In the genomic region with DNA sequence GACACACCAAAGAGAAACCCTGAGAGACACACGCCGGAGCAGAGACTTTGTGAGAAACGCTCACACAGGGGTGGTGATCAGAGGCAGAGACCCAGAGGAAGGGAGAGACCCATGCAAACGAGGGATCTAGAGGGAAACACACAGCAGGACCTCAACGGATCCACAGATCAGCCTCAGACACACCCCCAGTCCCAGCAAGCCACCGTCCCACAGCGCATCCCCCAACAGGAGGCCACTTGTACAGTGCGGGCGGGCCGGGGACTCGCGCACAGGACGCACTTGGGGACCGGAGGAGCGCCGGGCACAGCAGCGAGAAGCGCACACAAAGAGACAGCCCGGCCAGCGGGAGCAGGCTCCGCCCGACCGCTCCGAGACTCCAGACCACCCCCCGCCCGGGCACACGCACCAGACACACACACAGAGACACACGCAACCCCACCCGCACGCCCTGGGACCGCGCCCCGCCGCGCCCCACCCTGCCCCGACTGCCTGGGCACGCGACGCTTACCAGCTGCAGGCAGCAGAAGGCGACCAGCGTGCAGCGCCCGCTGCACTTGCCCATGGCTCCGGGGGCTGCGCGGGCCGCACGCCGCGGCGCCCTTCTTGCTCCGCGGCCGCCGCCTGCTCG, we compare ENCODE assay signal across 8 cellular contexts. TPM values are rescaled to one million over a fixed set of nuclear protein-coding genes. Genes with fewer than 3 reads are reported as not detected.
A peak's percentile ranks its signal among the peaks of the same experiment; 100 is the strongest.
DNase-seq lines count a peak whose midpoint lies in the region; ATAC-seq and TF ChIP-seq lines count a peak whose summit lies in the region.

No MANE protein-coding gene starts in this region.

- H2AK5ac ChIP-seq in trophoblast cell (ENCODE audit: low read length) = no peak overlapping the region

- H3K9ac ChIP-seq in fibroblast of lung (ENCODE audit: insufficient read depth, low read length) (no peak overlapping the region), trophoblast cell (ENCODE audit: low read length) (no peak overlapping the region)

- H2BK5ac ChIP-seq in trophoblast cell (ENCODE audit: low read depth, low read length, poor library complexity) = no peak overlapping the region

- H3K18ac ChIP-seq in trophoblast cell (ENCODE audit: low read length) = peak overlapping the region; percentile 21

- no peaks in the 10 kb centered on the region for H3K79me2 ChIP-seq in fibroblast of lung (ENCODE audit: control insufficient read depth, insufficient read depth, low read length)
- no peaks in the 10 kb centered on the region for H3K79me2 ChIP-seq in trophoblast cell (ENCODE audit: control insufficient read depth, insufficient read depth, low read length, poor library complexity)

- H3K4me2 ChIP-seq in fibroblast of lung (ENCODE audit: extremely low read depth, insufficient read depth, low read length) (peak overlapping the region; percentile 72), trophoblast cell (ENCODE audit: low read length) (peak overlapping the region; percentile 93)

- H3K4me1 ChIP-seq in RWPE2 (ENCODE audit: insufficient read depth, poor library complexity, severe bottlenecking) = no peaks in the 10 kb centered on the region
- H3K4me1 ChIP-seq in fibroblast of lung (ENCODE audit: control insufficient read depth, extremely low read depth, insufficient read depth, low read length) = no peaks in the 10 kb centered on the region
- H3K4me1 ChIP-seq in trophoblast cell (ENCODE audit: control insufficient read depth in 1 of 2, insufficient read depth in 2 of 2, low read length in 2 of 2) = peaks cover 1 to 11% of the 10 kb centered on the region in 2 experiments

- H3K4ac ChIP-seq in trophoblast cell (ENCODE audit: low read depth, low read length) = no peak overlapping the region

- H4K91ac ChIP-seq in trophoblast cell (ENCODE audit: low read depth, low read length) = no peak overlapping the region

- TF ChIP-seq CTCF in RWPE2 (IDR thresholded peaks at IDR 0.05; ENCODE audit: poor library complexity, severe bottlenecking) (no peak), fibroblast of lung (conservative IDR thresholded peaks at IDR 0.05 in 1 of 2, IDR thresholded peaks at IDR 0.05 in 1 of 2; ENCODE audit: low read depth in 1 of 2, low read length in 2 of 2) (no peak)

- no peak overlapping the region for H2BK12ac ChIP-seq in trophoblast cell (ENCODE audit: low read length)

- no peaks in the 10 kb centered on the region for H3K79me1 ChIP-seq in trophoblast cell (ENCODE audit: low read length)

- peak; percentile 59 for DNase-seq in NCI-H748 (lab: John Stamatoyannopoulos, UW; ENCODE audit: unreplicated experiment)
- no peak for DNase-seq in NCI-H748 treated with DMSO at 0.1 percent for 48 hours (lab: John Stamatoyannopoulos, UW)
- DNase-seq in RWPE2 (ENCODE audit: low spot score) = no peak
- peak; percentile 14 to 22 for DNase-seq in fibroblast of lung (ENCODE audit: low read depth in 2 of 2)
- peak in 1 of 2 donors; percentile 7 for DNase-seq in trophoblast cell
- DNase-seq in middle frontal gyrus (ENCODE audit: extremely low spot score, low spot score) = no peak

- H4K20me1 ChIP-seq in fibroblast of lung (ENCODE audit: control insufficient read depth, extremely low read depth, insufficient read depth, low read length) = no peaks in the 10 kb centered on the region

- H3K23ac ChIP-seq in trophoblast cell (ENCODE audit: low read length) = no peak overlapping the region

- H3K4me3 ChIP-seq in RWPE2 (ENCODE audit: severe bottlenecking) (peak overlapping the region; percentile 35), fibroblast of lung (replicated peaks in 1 of 4; ENCODE audit: control extremely low read depth in 1 of 4, insufficient read depth in 1 of 4, low read depth in 3 of 4, low read length in 4 of 4) (peak overlapping the region in 3 of 4 experiments; percentile 4 to 27 (median 14)), trophoblast cell (ENCODE audit: low read depth, low read length) (peak overlapping the region; percentile 72)

- no peaks in the 10 kb centered on the region for H3K36me3 ChIP-seq in RWPE2 (ENCODE audit: low read depth)
- H3K36me3 ChIP-seq in fibroblast of lung (ENCODE audit: control insufficient read depth, insufficient read depth, low read length) = no peaks in the 10 kb centered on the region
- no peaks in the 10 kb centered on the region for H3K36me3 ChIP-seq in trophoblast cell (ENCODE audit: control insufficient read depth in 1 of 2, insufficient read depth in 2 of 2, low read length in 2 of 2)

- H3K9me3 ChIP-seq in RWPE2 (ENCODE audit: severe bottlenecking) (no peaks in the 10 kb centered on the region), fibroblast of lung (ENCODE audit: control insufficient read depth, insufficient read depth, low read depth, low read length) (no peaks in the 10 kb centered on the region), trophoblast cell (ENCODE audit: insufficient read depth, low read depth, low read length) (peaks cover 3% of the 10 kb centered on the region)

- H2AFZ ChIP-seq in fibroblast of lung (ENCODE audit: low read length) (no peak overlapping the region), trophoblast cell (ENCODE audit: insufficient read depth, low read length, poor library complexity) (peak overlapping the region; percentile 62)

- H2BK120ac ChIP-seq in trophoblast cell (ENCODE audit: insufficient read depth, low read length, poor library complexity) = no peak overlapping the region

- peak; percentile 45 for ATAC-seq in RWPE2 (ENCODE audit: low read depth)
- no peak for ATAC-seq in HG03039 (IDR thresholded peaks at IDR 0.05; ENCODE audit: unreplicated experiment)
- ATAC-seq in HG02642 (IDR thresholded peaks at IDR 0.05; ENCODE audit: poor library complexity, unreplicated experiment) = no peak

- H3K14ac ChIP-seq in trophoblast cell (ENCODE audit: low read length) = peak overlapping the region; percentile 30

- peaks cover 45% of the 10 kb centered on the region for H3K27me3 ChIP-seq in RWPE2 (ENCODE audit: insufficient read depth, poor library complexity, severe bottlenecking)
- H3K27me3 ChIP-seq in fibroblast of lung (ENCODE audit: control insufficient read depth, insufficient read depth, low read length) = peaks cover 36% of the 10 kb centered on the region
- peaks cover 23% of the 10 kb centered on the region for H3K27me3 ChIP-seq in trophoblast cell (ENCODE audit: insufficient read depth, low read length)

- H3K27ac ChIP-seq in RWPE2 (ENCODE audit: poor library complexity, severe bottlenecking) (no peak overlapping the region), fibroblast of lung (ENCODE audit: insufficient read depth, low read length) (no peak overlapping the region), trophoblast cell (ENCODE audit: low read depth, low read length) (no peak overlapping the region)

- H4K8ac ChIP-seq in trophoblast cell (ENCODE audit: low read depth, low read length) = peak overlapping the region; percentile 19

- no peak overlapping the region for H4K12ac ChIP-seq in trophoblast cell (ENCODE audit: low read depth, low read length)

- WGBS in trophoblast cell (ENCODE audit: extremely low coverage, insufficient coverage, insufficient read length) = no CpG with 5 or more reads among the region's 56 CpGs

RNA-seq across cellular contexts. Expression of gene NKAIN1, which starts 0.6 kb away (rescaled TPM):
- total RNA-seq in fibroblast of lung = under 0.01 and 0.17 TPM in 2 replicates
- 0.07 and 0.19 TPM in 2 replicates for polyA plus RNA-seq in fibroblast of lung
- polyA plus RNA-seq in fibroblast of lung (2012) = 0.08 and 0.22 TPM in 2 replicates
- polyA minus RNA-seq in fibroblast of lung (ENCODE audit: low replicate concordance) = 0.22 TPM in 1 of 2 replicates, not detected in the other
- polyA plus RNA-seq in trophoblast cell (2013) = 2.0 and 2.1 TPM in 2 replicates

RNA-seq across cellular contexts. Expression of gene SNRNP40, which starts 57.5 kb away (rescaled TPM):
- 96.6 and 102 TPM in 2 replicates for total RNA-seq in fibroblast of lung
- 53.5 and 73.9 TPM in 2 replicates for polyA plus RNA-seq in fibroblast of lung
- 36.3 and 55.9 TPM in 2 replicates for polyA plus RNA-seq in fibroblast of lung (2012)
- polyA minus RNA-seq in fibroblast of lung (ENCODE audit: low replicate concordance) = 23.0 and 55.7 TPM in 2 replicates
- polyA plus RNA-seq in trophoblast cell (2013) = 35.8 and 36.3 TPM in 2 replicates

RNA-seq across cellular contexts. Expression of gene ZCCHC17, which starts 57.7 kb away (rescaled TPM):
- 30.0 and 34.0 TPM in 2 replicates for total RNA-seq in fibroblast of lung
- 62.3 and 64.8 TPM in 2 replicates for polyA plus RNA-seq in fibroblast of lung
- 41.5 and 49.3 TPM in 2 replicates for polyA plus RNA-seq in fibroblast of lung (2012)
- 16.2 and 16.8 TPM in 2 replicates for polyA minus RNA-seq in fibroblast of lung (ENCODE audit: low replicate concordance)
- 38.6 and 38.9 TPM in 2 replicates for polyA plus RNA-seq in trophoblast cell (2013)

Comparison
In these comparisons a context has a peak if more than half of its experiments do, and no peak if none do; other contexts are left out.
1. DNase-seq: peak in NCI-H748 (single experiment) and fibroblast of lung (2 of 2); none in NCI-H748 treated with DMSO at 0.1 percent for 48 hours (single experiment), RWPE2 (single experiment) and middle frontal gyrus (single experiment).
2. H3K4me3 ChIP-seq: peak in every context shown above with its lines; median percentile 72 in trophoblast cell; 35 in RWPE2; 14 in fibroblast of lung.